Comparison of ENCODE assay signal across 26 cellular contexts in the genomic region with DNA sequence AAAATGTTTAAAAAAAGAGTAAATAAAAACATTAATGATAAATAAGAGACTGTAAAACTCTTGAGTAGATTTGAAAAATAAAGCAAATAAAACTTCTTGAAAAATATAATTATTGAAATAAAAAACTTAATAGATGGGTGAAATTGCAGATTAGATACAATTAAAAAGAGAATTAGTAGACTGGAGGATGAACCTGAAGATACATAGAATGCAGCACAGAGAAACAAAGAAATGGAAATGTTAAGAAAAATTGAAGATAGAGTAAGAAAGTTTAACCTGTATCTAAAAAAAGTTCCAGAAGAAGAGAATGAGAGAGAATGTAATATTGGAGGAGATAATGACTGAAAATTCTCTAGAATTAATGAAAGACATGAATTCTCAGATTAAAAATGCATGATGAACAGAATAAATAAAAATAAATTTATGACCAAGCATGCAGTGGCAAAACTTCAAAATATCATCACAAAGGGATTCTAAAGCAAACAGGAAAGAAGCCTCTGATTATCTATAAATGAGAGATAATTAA.
"Had no signal": no experiment of that assay in that cellular context is flagged by ENCODE, and none has a peak within 500 bp of the region (broad histone marks: within the 10 kb centered on the region; RNA-seq: fewer than 3 reads in every experiment).

No MANE protein-coding gene starts in this region.

- H2AFZ ChIP-seq: hepatocyte had no signal

- H3K9me3 ChIP-seq: colonic mucosa, gastrocnemius medialis had no signal

- ATAC-seq: effector memory CD8-positive, alpha-beta T cell; esophagus mucosa; foreskin keratinocyte; gastrocnemius medialis; gastroesophageal sphincter; heart left ventricle; heart right ventricle had no signal

- H3K27ac ChIP-seq: colonic mucosa, coronary artery, dorsolateral prefrontal cortex, epithelial cell of prostate, esophagus muscularis mucosa, foreskin keratinocyte, gastrocnemius medialis, gastroesophageal sphincter, heart left ventricle, heart right ventricle, hepatocyte had no signal

- H3K79me2 ChIP-seq: hepatocyte had no signal

- H3K27me3 ChIP-seq: colonic mucosa, esophagus muscularis mucosa, foreskin keratinocyte, gastrocnemius medialis, gastroesophageal sphincter, heart left ventricle, heart right ventricle, hepatocyte had no signal

- H3K4me1 ChIP-seq: colonic mucosa, esophagus muscularis mucosa, foreskin keratinocyte, gastrocnemius medialis, gastroesophageal sphincter, heart left ventricle had no signal

- FAIRE-seq: endothelial cell of umbilical vein, frontal cortex had no signal

- H3K4me3 ChIP-seq: colonic mucosa, coronary artery, dorsolateral prefrontal cortex, esophagus muscularis mucosa, gastrocnemius medialis, gastroesophageal sphincter, heart left ventricle, heart right ventricle, hepatocyte had no signal

- DNase-seq: colonic mucosa; cortex of kidney; dermis blood vessel endothelial cell; dorsolateral prefrontal cortex; effector CD4-positive, alpha-beta T cell; effector CD8-positive, alpha-beta T cell; effector memory CD4-positive, alpha-beta T cell; effector memory CD8-positive, alpha-beta T cell; endodermal cell; erythroblast; foreskin fibroblast; foreskin keratinocyte; foreskin melanocyte; gastrocnemius medialis; glutamatergic neuron; head of caudate nucleus; heart left ventricle; heart right ventricle had no signal

- H3K36me3 ChIP-seq: colonic mucosa, esophagus muscularis mucosa, gastrocnemius medialis, gastroesophageal sphincter, heart left ventricle, heart right ventricle had no signal

- H3K4me2 ChIP-seq: hepatocyte had no signal
